ENCODE assay signal across 8 cellular contexts in genomic region chr1:166839600-166840308, GRCh38. TPM values are rescaled to one million over a fixed set of nuclear protein-coding genes. Genes with fewer than 3 reads are reported as not detected.
A peak's percentile ranks its signal among the peaks of the same experiment; 100 is the strongest.
DNase-seq lines count a peak whose midpoint lies in the region; ATAC-seq and TF ChIP-seq lines count a peak whose summit lies in the region.

No MANE protein-coding gene starts in this region.

- H3K9ac ChIP-seq in liver (ENCODE audit: low read depth in 1 of 2, low read length in 2 of 2), result peak overlapping the region in 1 of 2 donors; percentile 45

- DNase-seq in NCI-H2107 treated with DMSO at 0.1 percent for 48 hours (lab: John Stamatoyannopoulos, UW; ENCODE audit: unreplicated experiment), result peak; percentile 14
- no peak for DNase-seq in NCI-H2107 (lab: John Stamatoyannopoulos, UW)
- peak; percentile 38 for DNase-seq in NCI-H146 treated with DMSO at 0.1 percent for 48 hours (lab: John Stamatoyannopoulos, UW; ENCODE audit: unreplicated experiment)
- peak; percentile 58 for DNase-seq in activated CD4-positive, CD25-positive, alpha-beta regulatory T cell treated with anti-CD3 and anti-CD28 coated beads, Interleukin-2, amount 50 U/mL, for 72 hours
- DNase-seq in choroid plexus epithelial cell (ENCODE audit: low read depth), result peak; percentile 25
- peak; percentile 55 for DNase-seq in stimulated activated CD4-positive, alpha-beta T cell treated with anti-CD3 and anti-CD28 coated beads, Interleukin-4, amount 100 ng/mL, for 24 hours

- peak; percentile 33 for ATAC-seq in HG02678 (IDR thresholded peaks at IDR 0.05; ENCODE audit: unreplicated experiment)

- peak overlapping the region; percentile 30 to 94 for H3K27ac ChIP-seq in liver (ENCODE audit: low read depth in 1 of 2, low read length in 2 of 2)

- WGBS in liver, result 1% methylated on average over 82 of the region's 82 CpGs

- H3K4me1 ChIP-seq in liver (ENCODE audit: control insufficient read depth in 4 of 4, insufficient read depth in 4 of 4, low read length in 3 of 4), result peaks cover 2 to 27% (median 17%) of the 10 kb centered on the region in 4 donors

- no peak for TF ChIP-seq RAD21 in liver (IDR thresholded peaks at IDR 0.05)

- TF ChIP-seq CTCF in choroid plexus epithelial cell (conservative IDR thresholded peaks at IDR 0.05; ENCODE audit: low read depth, low read length), result peak; percentile 48
- no peak for TF ChIP-seq CTCF in liver (IDR thresholded peaks at IDR 0.05; ENCODE audit: low read depth, low read length, missing input control)

- H3K27me3 ChIP-seq in liver (ENCODE audit: control insufficient read depth in 4 of 4, insufficient read depth in 4 of 4, low read length in 3 of 4), result no peaks in the 10 kb centered on the region

- no peaks in the 10 kb centered on the region for H3K9me3 ChIP-seq in liver (ENCODE audit: control insufficient read depth in 4 of 4, low read length in 3 of 4)

- H3K36me3 ChIP-seq in liver (ENCODE audit: control insufficient read depth in 4 of 4, insufficient read depth in 3 of 4, low read depth in 1 of 4, low read length in 3 of 4), result peaks cover 5 to 35% (median 25%) of the 10 kb centered on the region in 4 donors

- H3K4me3 ChIP-seq in choroid plexus epithelial cell (ENCODE audit: low read depth, low read length) (peak overlapping the region; percentile 74), liver (ENCODE audit: low read depth in 1 of 3, low read length in 3 of 3) (peak overlapping the region; percentile 61 to 90 (median 75))

TF ChIP-seq in liver, 16 proteins besides CTCF, POLR2A, EP300 and RAD21:
- TF ChIP-seq SP1 (IDR thresholded peaks at IDR 0.05) (no peak), FOXA2 (IDR thresholded peaks at IDR 0.05) (no peak), ZBTB33 (IDR thresholded peaks at IDR 0.05) (no peak), MAX (IDR thresholded peaks at IDR 0.05) (no peak), REST (IDR thresholded peaks at IDR 0.05) (no peak), HNF4G (IDR thresholded peaks at IDR 0.05) (no peak), HNF4A (conservative IDR thresholded peaks at IDR 0.05) (no peak), TAF1 (conservative IDR thresholded peaks at IDR 0.05) (no peak), RXRA (IDR thresholded peaks at IDR 0.05) (no peak), JUND (IDR thresholded peaks at IDR 0.05) (no peak), ATF3 (IDR thresholded peaks at IDR 0.05) (no peak), EGR1 (IDR thresholded peaks at IDR 0.05; ENCODE audit: low read depth in 2 of 2) (no peak), FOXA1 (IDR thresholded peaks at IDR 0.05) (no peak), NR2F2 (IDR thresholded peaks at IDR 0.05) (no peak), GABPA (IDR thresholded peaks at IDR 0.05 in 1 of 2, conservative IDR thresholded peaks at IDR 0.05 in 1 of 2) (no peak), YY1 (IDR thresholded peaks at IDR 0.05) (no peak)

RNA-seq across cellular contexts. Expression of gene POGK, which starts 0.5 kb away (rescaled TPM):
- 10 to 100 TPM in 1 of 2 donors, 1 to 10 TPM in 1; 6.8 to 14.1 TPM for total RNA-seq in liver
- polyA plus RNA-seq in liver, result 1 to 10 TPM; 4.2 to 6.6 TPM

RNA-seq across cellular contexts. Expression of gene TADA1, which starts 36.3 kb away (rescaled TPM):
- total RNA-seq in liver, result 10 to 100 TPM; 12.9 to 17.1 TPM
- 10 to 100 TPM in 1 of 2 donors, 1 to 10 TPM in 1; 9.1 to 21.3 TPM for polyA plus RNA-seq in liver
